In genomic region chr17:80414803-80415625, GRCh38 we compare ENCODE assay signal across 8 cellular contexts. TPM values are rescaled to one million over a fixed set of nuclear protein-coding genes. Genes with fewer than 3 reads are reported as not detected.
A peak's percentile ranks its signal among the peaks of the same experiment; 100 is the strongest.
DNase-seq lines count a peak whose midpoint lies in the region; ATAC-seq and TF ChIP-seq lines count a peak whose summit lies in the region.

Gene ENDOV, plus strand, starts transcription at chr17:80415167. Its CDS starts 28 bp downstream, at chr17:80415195.

- H3K4me1 ChIP-seq in smooth muscle cell (ENCODE audit: low read depth): no peaks in the 10 kb centered on the region

- WGBS in smooth muscle cell (ENCODE audit: low lambda C conversion rate): 1% methylated on average over 97 of the region's 97 CpGs

- peaks cover 27 to 28% of the 10 kb centered on the region in 2 donors for H3K4me1 Mint-ChIP-seq in immature natural killer cell

- H3K27me3 ChIP-seq in smooth muscle cell (ENCODE audit: low read depth): peaks cover 8% of the 10 kb centered on the region

- no peaks in the 10 kb centered on the region for H3K36me3 ChIP-seq in smooth muscle cell (ENCODE audit: low read depth)

- H3K9me3 ChIP-seq in smooth muscle cell (replicated peaks; ENCODE audit: low read depth): no peaks in the 10 kb centered on the region

- H3K4me3 ChIP-seq in AG09309 (ENCODE audit: control insufficient read depth, low read depth, low read length): peak within 1 kb of the TSS; percentile 100
- peak within 1 kb of the TSS; percentile 95 to 99 for H3K4me3 ChIP-seq in cardiac fibroblast (replicated peaks in 1 of 2; ENCODE audit: low read depth in 2 of 2, low read length in 2 of 2)
- peak within 1 kb of the TSS; percentile 94 for H3K4me3 ChIP-seq in smooth muscle cell

- H3F3A ChIP-seq in smooth muscle cell (ENCODE audit: low read depth): no peaks in the 10 kb centered on the region

- H3K27ac ChIP-seq in smooth muscle cell (ENCODE audit: low read depth): peak within 1 kb of the TSS; percentile 99

- peak within 1 kb of the TSS; percentile 98 for H3K9ac ChIP-seq in smooth muscle cell (ENCODE audit: low read depth)

- peak within 1 kb of the TSS; percentile 94 for H3K4me2 ChIP-seq in smooth muscle cell

- no peak for TF ChIP-seq CTCF in AG09309 (IDR thresholded peaks at IDR 0.05; ENCODE audit: control insufficient read depth, insufficient read depth, low read depth, low read length, missing control alignments)
- TF ChIP-seq CTCF in cardiac fibroblast (IDR thresholded peaks at IDR 0.05; ENCODE audit: low read depth, low read length): no peak
- no peak for TF ChIP-seq CTCF in smooth muscle cell (IDR thresholded peaks at IDR 0.05; ENCODE audit: borderline replicate concordance, insufficient read depth, poor library complexity, severe bottlenecking)

- H3K27me3 Mint-ChIP-seq in immature natural killer cell (ENCODE audit: low read depth in 3 of 3): peaks cover 8 to 16% (median 15%) of the 10 kb centered on the region in 3 donors

- DNase-seq in AG09309 (ENCODE audit: low read depth): peak; percentile 77
- peak; percentile 91 to 94 for DNase-seq in NCI-H446 (lab: John Stamatoyannopoulos, UW)
- DNase-seq in activated CD4-positive, CD25-positive, alpha-beta regulatory T cell (lab: John Stamatoyannopoulos, UW): peak; percentile 71 to 85 (median 84)
- DNase-seq in cardiac fibroblast (ENCODE audit: low read depth in 2 of 2): peak; percentile 95 to 96
- peak; percentile 94 to 95 (median 95) for DNase-seq in immature natural killer cell
- peak; percentile 96 for DNase-seq in smooth muscle cell (lab: John Stamatoyannopoulos, UW; ENCODE audit: unreplicated experiment)

- H3K79me2 ChIP-seq in smooth muscle cell (ENCODE audit: low read depth): peaks cover 19% of the 10 kb centered on the region

- peaks cover 35% of the 10 kb centered on the region for H4K20me1 ChIP-seq in smooth muscle cell (ENCODE audit: low read depth)

- peak within 1 kb of the TSS; percentile 87 to 90 (median 88) for H3K4me3 Mint-ChIP-seq in immature natural killer cell

- peak; percentile 90 for ATAC-seq in GM19035 (IDR thresholded peaks at IDR 0.05; ENCODE audit: unreplicated experiment)
- peak; percentile 93 for ATAC-seq in HG03354 (IDR thresholded peaks at IDR 0.05; ENCODE audit: poor library complexity, severe bottlenecking, unreplicated experiment)

- H2AFZ ChIP-seq in smooth muscle cell (ENCODE audit: low read depth): peak within 1 kb of the TSS; percentile 85

- H3K9me3 Mint-ChIP-seq in immature natural killer cell: peaks cover 0 to 2% (median 0%) of the 10 kb centered on the region in 6 donors

- peaks cover 0 to 10% (median 0%) of the 10 kb centered on the region in 3 donors for H3K36me3 Mint-ChIP-seq in immature natural killer cell

- H3K27ac Mint-ChIP-seq in immature natural killer cell: peak within 1 kb of the TSS; percentile 64 to 93 (median 90)

RNA-seq across cellular contexts. Expression of gene ENDOV, which starts in this region (rescaled TPM):
- polyA plus RNA-seq in immature natural killer cell (10 to 100 TPM in 1 of 3 donors, 1 to 10 TPM in 2; 8.1 to 11.7 (median 8.7) TPM), smooth muscle cell (59.7 and 61.7 TPM in 2 replicates)
- total RNA-seq in smooth muscle cell: 22.2 and 31.6 TPM in 2 replicates

Comparison
In these comparisons a context has a peak if more than half of its experiments do, and no peak if none do; other contexts are left out.
1. Peak in every context shown above with its lines: DNase-seq, ATAC-seq, H3K4me3 ChIP-seq and H3K27ac ChIP-seq.